Comparison of ENCODE assay signal across 1 cellular context in the genomic region with DNA sequence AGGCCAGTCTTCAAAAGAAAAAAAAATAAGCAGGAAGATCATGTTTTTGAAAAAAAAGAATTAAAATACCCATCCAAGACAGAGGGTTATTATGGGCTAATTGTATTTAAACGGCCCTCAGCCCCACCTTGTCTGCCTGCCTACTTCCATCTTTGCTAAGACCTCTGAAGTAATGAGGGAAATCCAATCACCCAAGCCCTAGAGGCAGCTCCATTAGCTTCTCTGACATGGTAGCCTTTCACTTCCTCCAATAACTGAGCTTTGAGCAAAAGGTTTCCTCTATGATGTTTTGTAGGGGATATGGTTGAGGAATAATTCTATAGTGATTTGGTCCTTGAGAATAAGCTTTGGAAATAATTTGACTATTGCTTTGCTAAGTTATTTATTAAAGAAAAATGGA.
TF ChIP-seq lines count a peak whose summit lies in the region.

No MANE protein-coding gene starts in this region.

TF ChIP-seq in neural cell, 6 proteins besides CTCF, POLR2A, EP300 and RAD21 (continued from another document):
- TF ChIP-seq, protein P1, sequence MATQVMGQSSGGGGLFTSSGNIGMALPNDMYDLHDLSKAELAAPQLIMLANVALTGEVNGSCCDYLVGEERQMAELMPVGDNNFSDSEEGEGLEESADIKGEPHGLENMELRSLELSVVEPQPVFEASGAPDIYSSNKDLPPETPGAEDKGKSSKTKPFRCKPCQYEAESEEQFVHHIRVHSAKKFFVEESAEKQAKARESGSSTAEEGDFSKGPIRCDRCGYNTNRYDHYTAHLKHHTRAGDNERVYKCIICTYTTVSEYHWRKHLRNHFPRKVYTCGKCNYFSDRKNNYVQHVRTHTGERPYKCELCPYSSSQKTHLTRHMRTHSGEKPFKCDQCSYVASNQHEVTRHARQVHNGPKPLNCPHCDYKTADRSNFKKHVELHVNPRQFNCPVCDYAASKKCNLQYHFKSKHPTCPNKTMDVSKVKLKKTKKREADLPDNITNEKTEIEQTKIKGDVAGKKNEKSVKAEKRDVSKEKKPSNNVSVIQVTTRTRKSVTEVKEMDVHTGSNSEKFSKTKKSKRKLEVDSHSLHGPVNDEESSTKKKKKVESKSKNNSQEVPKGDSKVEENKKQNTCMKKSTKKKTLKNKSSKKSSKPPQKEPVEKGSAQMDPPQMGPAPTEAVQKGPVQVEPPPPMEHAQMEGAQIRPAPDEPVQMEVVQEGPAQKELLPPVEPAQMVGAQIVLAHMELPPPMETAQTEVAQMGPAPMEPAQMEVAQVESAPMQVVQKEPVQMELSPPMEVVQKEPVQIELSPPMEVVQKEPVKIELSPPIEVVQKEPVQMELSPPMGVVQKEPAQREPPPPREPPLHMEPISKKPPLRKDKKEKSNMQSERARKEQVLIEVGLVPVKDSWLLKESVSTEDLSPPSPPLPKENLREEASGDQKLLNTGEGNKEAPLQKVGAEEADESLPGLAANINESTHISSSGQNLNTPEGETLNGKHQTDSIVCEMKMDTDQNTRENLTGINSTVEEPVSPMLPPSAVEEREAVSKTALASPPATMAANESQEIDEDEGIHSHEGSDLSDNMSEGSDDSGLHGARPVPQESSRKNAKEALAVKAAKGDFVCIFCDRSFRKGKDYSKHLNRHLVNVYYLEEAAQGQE (IDR thresholded peaks at IDR 0.05; ENCODE audit: borderline replicate concordance): no peak
